ENCODE assay signal across 27 cellular contexts in genomic region chr11:120643254-120643653, GRCh38.
"Had no signal": no experiment of that assay in that cellular context is flagged by ENCODE, and none has a peak within 500 bp of the region (broad histone marks: within the 10 kb centered on the region; RNA-seq: fewer than 3 reads in every experiment).

No MANE protein-coding gene starts in this region.

- FAIRE-seq: astrocyte had no signal

- H3K27ac ChIP-seq: brain microvascular endothelial cell, heart right ventricle, stomach, thyroid gland had no signal

- ATAC-seq: activated CD8-positive, alpha-beta T cell treated with anti-CD3 and anti-CD28 coated beads for 36 hours; activated T-cell treated with anti-CD3 and anti-CD28 coated beads, Interleukin-2, amount 50 U/mL, for 4 hours; activated T-helper 17 cell treated with anti-CD3 and anti-CD28 coated beads, Interleukin-2, amount 50 U/mL, for 72 hours; effector memory CD8-positive, alpha-beta T cell; heart right ventricle; left ventricle myocardium superior; naive thymus-derived CD4-positive, alpha-beta T cell; stimulated activated naive B cell treated with anti-CD40 and anti-IgM and Interleukin-4, amounts not matched to agents 10 μg/mL and 1 μg/mL and 100 μg/mL, for 72 hours had no signal

- H3K9me3 ChIP-seq: heart right ventricle, stomach, thyroid gland had no signal

- H3K27me3 ChIP-seq: thyroid gland had no signal

- H3K4me2 ChIP-seq: smooth muscle cell had no signal

- DNase-seq: activated B cell treated with CpG ODN at 0.5 μM for 24 hours; activated CD4-positive, alpha-beta T cell treated with anti-CD3 and anti-CD28 coated beads, Interleukin-2, amount 50 U/mL, for 1 hour; activated CD8-positive, alpha-beta T cell treated with anti-CD3 and anti-CD28 coated beads for 36 hours; activated gamma-delta T cell treated with Interleukin-2 at 50 U/mL for 16 hours; activated naive CD4-positive, alpha-beta T cell treated with anti-CD3 and anti-CD28 coated beads, Interleukin-2, amount 50 U/mL, for 16 hours; activated T-cell treated with anti-CD3 and anti-CD28 coated beads, Interleukin-2, amount 50 U/mL, for 4 hours; amniotic stem cell; brain microvascular endothelial cell; caudate nucleus; cortex of kidney; effector memory CD8-positive, alpha-beta T cell; foreskin fibroblast; heart right ventricle; left ventricle myocardium superior; mammary epithelial cell; midbrain; naive thymus-derived CD4-positive, alpha-beta T cell; retina; stimulated activated CD4-positive, alpha-beta T cell treated with anti-CD3 and anti-CD28 coated beads, Interleukin-15, amount 100 ng/mL, for 24 hours; stimulated activated CD4-positive, alpha-beta T cell treated with anti-CD3 and anti-CD28 coated beads, Interleukin-2, amount 100 ng/mL, for 24 hours; stimulated activated naive B cell treated with anti-CD40 and anti-IgM and Interleukin-4, amounts not matched to agents 10 μg/mL and 1 μg/mL and 100 μg/mL, for 72 hours; stomach; T-helper 1 cell; thyroid gland had no signal

- H3K36me3 ChIP-seq: brain microvascular endothelial cell, heart right ventricle, stomach, thyroid gland had no signal

- H3K4me3 ChIP-seq: heart right ventricle, smooth muscle cell, stomach, thyroid gland had no signal

- H3K4me1 ChIP-seq: heart right ventricle, stomach, thyroid gland had no signal
